9 cellular contexts compared by ENCODE assay signal in genomic region chr15:82262422-82263026, GRCh38. TPM values are rescaled to one million over a fixed set of nuclear protein-coding genes. Genes with fewer than 3 reads are reported as not detected.
A peak's percentile ranks its signal among the peaks of the same experiment; 100 is the strongest.
DNase-seq lines count a peak whose midpoint lies in the region; ATAC-seq, FAIRE-seq and TF ChIP-seq lines count a peak whose summit lies in the region.
"Had no signal": no experiment of that assay in that cellular context is flagged by ENCODE, and none has a peak within 500 bp of the region (broad histone marks: within the 10 kb centered on the region; RNA-seq: fewer than 3 reads in every experiment).

Gene EFL1 (minus strand): TSS chr15:82262734. CDS start chr15:82261778, 956 bp downstream.
Gene SAXO2 (plus strand): TSS chr15:82262818. CDS start chr15:82262880, 62 bp downstream.

- ATAC-seq in HG03457 (IDR thresholded peaks at IDR 0.05; ENCODE audit: unreplicated experiment), result peak; percentile 96
- peak; percentile 93 for ATAC-seq in HepG2

- peaks cover 21% of the 10 kb centered on the region for H3K36me3 ChIP-seq in BLaER1
- H3K36me3 ChIP-seq in HepG2 (replicated peaks in 1 of 2; ENCODE audit: control insufficient read depth in 1 of 2, insufficient read depth in 2 of 2, low read length in 2 of 2), result no peaks in the 10 kb centered on the region

- H3K4me3 ChIP-seq in BLaER1 (peak within 1 kb of the TSS; percentile 86), HepG2 (replicated peaks in 1 of 3; ENCODE audit: insufficient read depth in 1 of 3, low read depth in 2 of 3, low read length in 3 of 3) (peak within 1 kb of the TSS; percentile 72 to 88 (median 82))

- DNase-seq in GM19240 (ENCODE audit: insufficient read length, low spot score) (peak; percentile 67), NCI-H526 (lab: John Stamatoyannopoulos, UW) (peak; percentile 84 to 92), dermis blood vessel endothelial cell (peak; percentile 86), HepG2 (ENCODE audit: low spot score) (peak; percentile 70)
- peak; percentile 90 for DNase-seq in activated CD4-positive, alpha-beta T cell treated with anti-CD3 and anti-CD28 coated beads, Interleukin-2, amount 50 U/mL, for 1 hour
- peak; percentile 92 for DNase-seq in stimulated activated CD4-positive, alpha-beta T cell treated with anti-CD3 and anti-CD28 coated beads, Interleukin-4, amount 100 ng/mL, for 1 hour

- H3K9me3 ChIP-seq in BLaER1 (no peaks in the 10 kb centered on the region), HepG2 (ENCODE audit: low read length) (no peaks in the 10 kb centered on the region)

- FAIRE-seq in HepG2 (lab: Jason Lieb, UNC), result no peak
- FAIRE-seq: islet of Langerhans had no signal

- CTCF ChIA-PET in HepG2 (lab: Yijun Ruan, JAX; ENCODE audit: low intra/inter-chr PET ratio, low total read pairs), result no interaction called here

- peak in 1 of 2 experiments; percentile 73; a peak in 3 of 4 replicates for TF ChIP-seq POLR2A in HepG2 (IDR thresholded peaks at IDR 0.05; ENCODE audit: insufficient read depth in 1 of 2, low read depth in 2 of 2, low read length in 2 of 2)

- H3K27ac ChIP-seq in BLaER1 (peak within 1 kb of the TSS; percentile 58), HepG2 (ENCODE audit: extremely low read length, insufficient read depth, low read length) (peak within 1 kb of the TSS; percentile 66)

- 0% methylated on average over 21 of the region's 57 CpGs for WGBS in HepG2 (ENCODE audit: low lambda C conversion rate)

- POLR2A ChIA-PET in HepG2 (lab: Yijun Ruan, JAX), result interaction anchor here (1.3 kb wide), 1 partner anchor 278 kb away, joined by 3 read pairs; the partner anchor contains the start of gene RPS17

- no peak within 1 kb of the TSS for H2AFZ ChIP-seq in HepG2 (ENCODE audit: low read length)

- peak within 1 kb of the TSS; percentile 93 for H3K4me2 ChIP-seq in BLaER1
- peak within 1 kb of the TSS; percentile 87 for H3K4me2 ChIP-seq in HepG2 (ENCODE audit: low read depth, low read length)

- no peak for TF ChIP-seq RAD21 in HepG2 (CRISPR knock-in tag; IDR thresholded peaks at IDR 0.05)

- BruUV-seq in HepG2 (replicated peaks; lab: Mats Ljungman, UMichigan), result no TSS peak

- H3K9ac ChIP-seq in BLaER1 (peak within 1 kb of the TSS; percentile 78), HepG2 (ENCODE audit: insufficient read depth, low read depth, low read length) (peak within 1 kb of the TSS; percentile 80)

- H3K27me3 ChIP-seq in BLaER1, result no peaks in the 10 kb centered on the region
- peaks cover 0 to 1% of the 10 kb centered on the region in 2 experiments; a peak in 2 of 5 replicates for H3K27me3 ChIP-seq in HepG2 (ENCODE audit: control insufficient read depth in 1 of 2, insufficient read depth in 2 of 2, low read length in 2 of 2)

- no peak; a peak in 1 of 4 replicates for TF ChIP-seq EP300 in HepG2 (IDR thresholded peaks at IDR 0.05; ENCODE audit: low read depth in 2 of 2, low read length in 2 of 2)
- no peak for TF ChIP-seq EP300 in HepG2 (CRISPR knock-in tag; IDR thresholded peaks at IDR 0.05; ENCODE audit: borderline replicate concordance)

- peaks cover 4% of the 10 kb centered on the region; the same call in 1 of the 2 replicates for H4K20me1 ChIP-seq in BLaER1
- H4K20me1 ChIP-seq in HepG2 (ENCODE audit: insufficient read depth, low read length), result no peaks in the 10 kb centered on the region

- no peaks in the 10 kb centered on the region for H3K79me2 ChIP-seq in HepG2 (ENCODE audit: insufficient read depth, low read length)

- intact Hi-C loops in HepG2 (cut with micrococcal nuclease; ENCODE audit: unreplicated experiment), result no loop called here

- H3K4me1 ChIP-seq in BLaER1 (peaks cover 28% of the 10 kb centered on the region), HepG2 (ENCODE audit: insufficient read depth, low read length) (peaks cover 30% of the 10 kb centered on the region)

- in situ Hi-C loops in HepG2 (cut with HindIII; ENCODE audit: extremely low pct_ligation_motif_present, low pct_unique_long_range_greater_than_20kb), result no loop called here

- no peak for TF ChIP-seq CTCF in HepG2 (CRISPR knock-in tag; IDR thresholded peaks at IDR 0.05)

TF ChIP-seq in HepG2, 621 proteins besides CTCF, POLR2A, EP300 and RAD21 (continues in another document):
- no peak for TF ChIP-seq ZNF589 (CRISPR knock-in tag; conservative IDR thresholded peaks at IDR 0.05)
- no peak for TF ChIP-seq EED (CRISPR knock-in tag; IDR thresholded peaks at IDR 0.05)
- peak; percentile 90 for TF ChIP-seq UBTF (CRISPR knock-in tag; IDR thresholded peaks at IDR 0.05)
- TF ChIP-seq RELA (CRISPR knock-in tag; IDR thresholded peaks at IDR 0.05), result no peak
- TF ChIP-seq TMF1 (CRISPR knock-in tag; IDR thresholded peaks at IDR 0.05; ENCODE audit: low read depth), result no peak
- TF ChIP-seq CBX5 (CRISPR knock-in tag; IDR thresholded peaks at IDR 0.05; ENCODE audit: borderline replicate concordance), result no peak
- no peak for TF ChIP-seq ZNF550 (CRISPR knock-in tag; IDR thresholded peaks at IDR 0.05; ENCODE audit: borderline replicate concordance)
- TF ChIP-seq SYNCRIP (IDR thresholded peaks at IDR 0.05; ENCODE audit: insufficient read depth, low read depth, low read length), result no peak
- peak; percentile 80 for TF ChIP-seq SP5 (CRISPR knock-in tag; IDR thresholded peaks at IDR 0.05; ENCODE audit: borderline replicate concordance, low read depth)
- TF ChIP-seq ZNF7 (CRISPR knock-in tag; IDR thresholded peaks at IDR 0.05), result no peak

RNA-seq across cellular contexts. Expression of gene EFL1, which starts in this region (rescaled TPM):
- total RNA-seq in dermis blood vessel endothelial cell, result 25.7 and 30.1 TPM in 2 replicates
- 12.0 and 16.2 TPM in 2 replicates for total RNA-seq in HepG2 (2016; rRNA removed; fragmentation: Illumina TruSeq; extraction: Trizol)
- 5.1 and 5.9 TPM in 2 replicates for total RNA-seq in HepG2 (2016; cell fraction: cytosol; rRNA removed; fragmentation: Illumina TruSeq; extraction: Trizol; ENCODE audit: low read depth)
- total RNA-seq in HepG2 (2016; cell fraction: insoluble cytoplasmic fraction; rRNA removed; fragmentation: Illumina TruSeq; extraction: Trizol), result 12.0 and 15.3 TPM in 2 replicates
- 7.0 and 9.4 TPM in 2 replicates for total RNA-seq in HepG2 (2016; cell fraction: membrane; rRNA removed; fragmentation: Illumina TruSeq; extraction: Trizol)
- total RNA-seq in HepG2 (2016; cell fraction: nucleus; rRNA removed; fragmentation: Illumina TruSeq; extraction: Trizol), result 16.3 and 24.9 TPM in 2 replicates
- polyA plus RNA-seq in HepG2 (2011; rRNA removed), result 6.3 and 6.4 TPM in 2 replicates
- 4.0 and 6.2 TPM in 2 replicates for polyA plus RNA-seq in HepG2 (2011; cell fraction: cytosol; rRNA removed)
- polyA plus RNA-seq in HepG2 (2011; cell fraction: nucleus; rRNA removed), result 2.2 and 3.9 TPM in 2 replicates
- 7.7 and 7.8 TPM in 2 replicates for polyA plus RNA-seq in HepG2 (2012)
- polyA plus RNA-seq in HepG2 (2016; cell fraction: cytosol; fragmentation: Illumina TruSeq; extraction: Trizol; ENCODE audit: low read depth), result 0.55 and 2.3 TPM in 2 replicates
- 11.5 and 13.0 TPM in 2 replicates for polyA plus RNA-seq in HepG2 (2016; cell fraction: insoluble cytoplasmic fraction; fragmentation: Illumina TruSeq; extraction: Trizol; ENCODE audit: low read depth)
- polyA plus RNA-seq in HepG2 (2016; cell fraction: membrane; fragmentation: Illumina TruSeq; extraction: Trizol; ENCODE audit: low read depth), result 1.4 and 1.6 TPM in 2 replicates
- 6.3 and 7.5 TPM in 2 replicates for polyA plus RNA-seq in HepG2 (2016; cell fraction: nucleus; fragmentation: Illumina TruSeq; extraction: Trizol; ENCODE audit: insufficient read depth, low read depth)
- 15.3 and 61.4 TPM in 2 replicates for polyA minus RNA-seq in HepG2 (2011; rRNA and poly(A)+ RNA removed; ENCODE audit: low replicate concordance)
- 6.2 and 8.4 TPM in 2 replicates for polyA minus RNA-seq in HepG2 (2011; cell fraction: cytosol; rRNA and poly(A)+ RNA removed)
- polyA minus RNA-seq in HepG2 (2011; cell fraction: nucleus; rRNA and poly(A)+ RNA removed), result 28.0 and 28.6 TPM in 2 replicates

RNA-seq across cellular contexts. Expression of gene SAXO2, which starts in this region (rescaled TPM):
- total RNA-seq in dermis blood vessel endothelial cell (0.05 and 0.17 TPM in 2 replicates), HepG2 (2016; rRNA removed; fragmentation: Illumina TruSeq; extraction: Trizol) (1.5 TPM in 1 of 2 replicates, not detected in the other)
- total RNA-seq in HepG2 (2016; cell fraction: cytosol; rRNA removed; fragmentation: Illumina TruSeq; extraction: Trizol; ENCODE audit: low read depth), result not detected in 2 replicates
- not detected in 2 replicates for total RNA-seq in HepG2 (2016; cell fraction: insoluble cytoplasmic fraction; rRNA removed; fragmentation: Illumina TruSeq; extraction: Trizol)
- total RNA-seq in HepG2 (2016; cell fraction: membrane; rRNA removed; fragmentation: Illumina TruSeq; extraction: Trizol), result not detected in 2 replicates
- 1.8 TPM in 1 of 2 replicates, not detected in the other for total RNA-seq in HepG2 (2016; cell fraction: nucleus; rRNA removed; fragmentation: Illumina TruSeq; extraction: Trizol)
- polyA plus RNA-seq in HepG2 (2011; rRNA removed), result 0.01 and 0.04 TPM in 2 replicates
- polyA plus RNA-seq in HepG2 (2011; cell fraction: cytosol; rRNA removed), result not detected in 2 replicates
- not detected in 2 replicates for polyA plus RNA-seq in HepG2 (2011; cell fraction: nucleus; rRNA removed)
- polyA plus RNA-seq in HepG2 (2012), result not detected in 2 replicates
- polyA plus RNA-seq in HepG2 (2016; cell fraction: cytosol; fragmentation: Illumina TruSeq; extraction: Trizol; ENCODE audit: low read depth), result not detected in 2 replicates
- not detected in 2 replicates for polyA plus RNA-seq in HepG2 (2016; cell fraction: insoluble cytoplasmic fraction; fragmentation: Illumina TruSeq; extraction: Trizol; ENCODE audit: low read depth)
- polyA plus RNA-seq in HepG2 (2016; cell fraction: membrane; fragmentation: Illumina TruSeq; extraction: Trizol; ENCODE audit: low read depth), result not detected in 2 replicates
- polyA plus RNA-seq in HepG2 (2016; cell fraction: nucleus; fragmentation: Illumina TruSeq; extraction: Trizol; ENCODE audit: insufficient read depth, low read depth), result not detected in 2 replicates
- polyA minus RNA-seq in HepG2 (2011; rRNA and poly(A)+ RNA removed; ENCODE audit: low replicate concordance), result 1.8 TPM in 1 of 2 replicates, not detected in the other
- polyA minus RNA-seq in HepG2 (2011; cell fraction: cytosol; rRNA and poly(A)+ RNA removed), result not detected in 2 replicates
- polyA minus RNA-seq in HepG2 (2011; cell fraction: nucleus; rRNA and poly(A)+ RNA removed), result 0.62 and 2.8 TPM in 2 replicates

Comparison
In these comparisons a context has a peak if more than half of its experiments do, and no peak if none do; other contexts are left out.
1. Peak in every context shown above with its lines: DNase-seq, ATAC-seq, H3K4me3 ChIP-seq and H3K27ac ChIP-seq.